40 cellular contexts compared by ENCODE assay signal in genomic region chr17:11274106-11274505, GRCh38. TPM values are rescaled to one million over a fixed set of nuclear protein-coding genes. Genes with fewer than 3 reads are reported as not detected.
"Had no signal": no experiment of that assay in that cellular context is flagged by ENCODE, and none has a peak within 500 bp of the region (broad histone marks: within the 10 kb centered on the region; RNA-seq: fewer than 3 reads in every experiment).

No MANE protein-coding gene starts in this region.

- H3K4me3 Mint-ChIP-seq: activated CD4-positive, alpha-beta memory T cell treated with anti-CD3 and anti-CD28 coated beads, Interleukin-2, amount 10 ng/mL, durations not matched to agents 7 days and 5 days; activated CD4-positive, alpha-beta T cell treated with anti-CD3 and anti-CD28 coated beads for 36 hours; activated CD4-positive, alpha-beta T cell treated with anti-CD3 and anti-CD28 coated beads, Interleukin-2, amount 10 ng/mL, durations not matched to agents 7 days and 5 days; activated CD8-positive, alpha-beta T cell treated with anti-CD3 and anti-CD28 coated beads, Interleukin-2, amount 10 ng/mL, durations not matched to agents 7 days and 5 days; activated naive CD4-positive, alpha-beta T cell treated with anti-CD3 and anti-CD28 coated beads for 36 hours; activated naive CD8-positive, alpha-beta T cell treated with anti-CD3 and anti-CD28 coated beads for 36 hours; activated T-cell treated with anti-CD3 and anti-CD28 coated beads, Interleukin-2, amount 50 U/mL, for 4 hours; activated T-cell treated with anti-CD3 and anti-CD28 coated beads, Interleukin-2, amount 50 U/mL, for 72 hours; activated T-helper 1 cell treated with anti-CD3 and anti-CD28 coated beads, Interleukin-12 subunit alpha, Interleukin-12 subunit beta, Interleukin-2, Interleukin-4 antibody, amounts not matched to agents 30 ng/mL and 10 ng/mL and 1 ng/mL, durations not matched to agents 14 hours and 24 hours and 36 hours; activated T-helper 17 cell treated with anti-CD3 and anti-CD28 coated beads, Interleukin-2, amount 50 U/mL, for 72 hours; T-helper 1 cell treated with Interleukin-12 subunit alpha and Interleukin-12 subunit beta and Interleukin-4 antibody, amounts not matched to agents 30 μg/mL and 1 μg/mL, for 36 hours; T-helper 2 cell treated with Interferon-gamma antibody and Interleukin-4, amounts not matched to agents 5 μg/mL and 100 μg/mL, for 36 hours; WTC11 had no signal

- H3K27ac ChIP-seq: adrenal gland, body of pancreas, brain microvascular endothelial cell, breast epithelium, WERI-Rb-1 had no signal

- DNase-seq: activated CD4-positive, alpha-beta memory T cell treated with anti-CD3 and anti-CD28 coated beads, Interleukin-2, amount 10 ng/mL, durations not matched to agents 7 days and 5 days; activated CD4-positive, alpha-beta T cell treated with anti-CD3 and anti-CD28 coated beads for 1 hour; activated CD4-positive, alpha-beta T cell treated with anti-CD3 and anti-CD28 coated beads for 36 hours; activated CD4-positive, alpha-beta T cell treated with anti-CD3 and anti-CD28 coated beads for 48 hours; activated CD4-positive, alpha-beta T cell treated with anti-CD3 and anti-CD28 coated beads, Interleukin-2, amount 10 ng/mL, durations not matched to agents 7 days and 5 days; activated CD4-positive, alpha-beta T cell treated with anti-CD3 and anti-CD28 coated beads, Interleukin-2, amount 50 U/mL, for 48 hours; activated CD4-positive, CD25-positive, alpha-beta regulatory T cell; activated CD8-positive, alpha-beta memory T cell treated with anti-CD3 and anti-CD28 coated beads for 24 hours; activated CD8-positive, alpha-beta memory T cell treated with anti-CD3 and anti-CD28 coated beads, Interleukin-2, amount 50 U/mL, for 4 hours; activated CD8-positive, alpha-beta T cell treated with anti-CD3 and anti-CD28 coated beads, Interleukin-2, amount 10 ng/mL, durations not matched to agents 7 days and 5 days; activated effector memory CD4-positive, alpha-beta T cell treated with anti-CD3 and anti-CD28 coated beads, Interleukin-2, amount 50 U/mL, for 16 hours; activated gamma-delta T cell treated with Interleukin-2 at 50 U/mL for 16 hours; activated naive CD4-positive, alpha-beta T cell; activated naive CD4-positive, alpha-beta T cell treated with anti-CD3 and anti-CD28 coated beads for 36 hours; activated naive CD4-positive, alpha-beta T cell treated with anti-CD3 and anti-CD28 coated beads, Interleukin-2, amount 50 U/mL, for 16 hours; activated naive CD8-positive, alpha-beta T cell treated with anti-CD3 and anti-CD28 coated beads for 36 hours; activated T-cell treated with anti-CD3 and anti-CD28 coated beads for 4 hours; activated T-cell treated with anti-CD3 and anti-CD28 coated beads, Interleukin-2, amount 50 U/mL, for 1 hour; activated T-cell treated with anti-CD3 and anti-CD28 coated beads, Interleukin-2, amount 50 U/mL, for 4 hours; activated T-cell treated with anti-CD3 and anti-CD28 coated beads, Interleukin-2, amount 50 U/mL, for 72 hours; adrenal gland; amniotic stem cell; aorta; body of pancreas; brain microvascular endothelial cell; central memory CD4-positive, alpha-beta T cell; SW 1271; T-helper 1 cell; T-helper 2 cell; T-helper 9 cell; WERI-Rb-1 had no signal

- H3K27ac Mint-ChIP-seq: activated CD4-positive, alpha-beta memory T cell treated with anti-CD3 and anti-CD28 coated beads, Interleukin-2, amount 10 ng/mL, durations not matched to agents 7 days and 5 days; activated CD4-positive, alpha-beta T cell treated with anti-CD3 and anti-CD28 coated beads for 36 hours; activated CD4-positive, alpha-beta T cell treated with anti-CD3 and anti-CD28 coated beads, Interleukin-2, amount 10 ng/mL, durations not matched to agents 7 days and 5 days; activated CD8-positive, alpha-beta T cell treated with anti-CD3 and anti-CD28 coated beads, Interleukin-2, amount 10 ng/mL, durations not matched to agents 7 days and 5 days; activated naive CD4-positive, alpha-beta T cell treated with anti-CD3 and anti-CD28 coated beads for 36 hours; activated naive CD4-positive, alpha-beta T cell treated with anti-CD3 and anti-CD28 coated beads, Interleukin-2, amount 50 U/mL, for 72 hours; activated naive CD8-positive, alpha-beta T cell treated with anti-CD3 and anti-CD28 coated beads for 36 hours; activated T-cell treated with anti-CD3 and anti-CD28 coated beads, Interleukin-2, amount 50 U/mL, for 72 hours; activated T-helper 1 cell treated with anti-CD3 and anti-CD28 coated beads, Interleukin-12 subunit alpha, Interleukin-12 subunit beta, Interleukin-2, Interleukin-4 antibody, amounts not matched to agents 30 ng/mL and 10 ng/mL and 1 ng/mL, durations not matched to agents 14 hours and 24 hours and 36 hours; activated T-helper 17 cell treated with anti-CD3 and anti-CD28 coated beads, Interleukin-2, amount 50 U/mL, for 72 hours; T-helper 1 cell treated with Interleukin-12 subunit alpha and Interleukin-12 subunit beta and Interleukin-4 antibody, amounts not matched to agents 30 μg/mL and 1 μg/mL, for 36 hours; T-helper 2 cell treated with Interferon-gamma antibody and Interleukin-4, amounts not matched to agents 5 μg/mL and 100 μg/mL, for 36 hours; WTC11 had no signal

- H3K9me3 Mint-ChIP-seq: activated CD4-positive, alpha-beta T cell treated with anti-CD3 and anti-CD28 coated beads, Interleukin-2, amount 10 ng/mL, durations not matched to agents 7 days and 5 days; activated naive CD8-positive, alpha-beta T cell treated with anti-CD3 and anti-CD28 coated beads for 36 hours had no signal

- H3K27me3 Mint-ChIP-seq: activated CD4-positive, alpha-beta memory T cell treated with anti-CD3 and anti-CD28 coated beads, Interleukin-2, amount 10 ng/mL, durations not matched to agents 7 days and 5 days; activated CD4-positive, alpha-beta T cell treated with anti-CD3 and anti-CD28 coated beads for 36 hours; activated CD4-positive, alpha-beta T cell treated with anti-CD3 and anti-CD28 coated beads, Interleukin-2, amount 10 ng/mL, durations not matched to agents 7 days and 5 days; activated naive CD8-positive, alpha-beta T cell treated with anti-CD3 and anti-CD28 coated beads for 36 hours; activated T-helper 17 cell treated with anti-CD3 and anti-CD28 coated beads, Interleukin-2, amount 50 U/mL, for 72 hours had no signal

- H3K9me3 ChIP-seq: adrenal gland, body of pancreas had no signal

- H3K36me3 Mint-ChIP-seq: activated naive CD8-positive, alpha-beta T cell treated with anti-CD3 and anti-CD28 coated beads for 36 hours had no signal

- H3K36me3 ChIP-seq: adrenal gland, brain microvascular endothelial cell, breast epithelium, WERI-Rb-1 had no signal

- H3K27me3 ChIP-seq: adrenal gland, body of pancreas, brain microvascular endothelial cell, breast epithelium had no signal

- H3K4me3 ChIP-seq: adrenal gland, body of pancreas, breast epithelium had no signal

- H3K4me1 ChIP-seq: adrenal gland, body of pancreas, breast epithelium had no signal

- H3K4me1 Mint-ChIP-seq: activated CD4-positive, alpha-beta memory T cell treated with anti-CD3 and anti-CD28 coated beads, Interleukin-2, amount 10 ng/mL, durations not matched to agents 7 days and 5 days; activated CD4-positive, alpha-beta T cell treated with anti-CD3 and anti-CD28 coated beads for 36 hours; activated CD4-positive, alpha-beta T cell treated with anti-CD3 and anti-CD28 coated beads, Interleukin-2, amount 10 ng/mL, durations not matched to agents 7 days and 5 days; activated naive CD8-positive, alpha-beta T cell treated with anti-CD3 and anti-CD28 coated beads for 36 hours; activated T-helper 17 cell treated with anti-CD3 and anti-CD28 coated beads, Interleukin-2, amount 50 U/mL, for 72 hours; WTC11 had no signal

- ATAC-seq: activated CD4-positive, alpha-beta T cell treated with anti-CD3 and anti-CD28 coated beads for 36 hours; activated CD4-positive, CD25-positive, alpha-beta regulatory T cell treated with anti-CD3 and anti-CD28 coated beads, Interleukin-2, amount 50 U/mL, for 24 hours; activated CD8-positive, alpha-beta T cell treated with anti-CD3 and anti-CD28 coated beads, Interleukin-2, amount 10 ng/mL, durations not matched to agents 7 days and 5 days; activated naive CD4-positive, alpha-beta T cell treated with anti-CD3 and anti-CD28 coated beads, Interleukin-2, amount 50 U/mL, for 72 hours; activated T-cell treated with anti-CD3 and anti-CD28 coated beads, Interleukin-2, amount 50 U/mL, for 4 hours; activated T-cell treated with anti-CD3 and anti-CD28 coated beads, Interleukin-2, amount 50 U/mL, for 72 hours; activated T-helper 17 cell treated with anti-CD3 and anti-CD28 coated beads, Interleukin-2, amount 50 U/mL, for 72 hours; body of pancreas; WTC11 had no signal

RNA-seq across cellular contexts. Expression of gene SHISA6, which starts 33.1 kb away (rescaled TPM):
- total RNA-seq: activated CD4-positive, alpha-beta memory T cell treated with anti-CD3 and anti-CD28 coated beads, Interleukin-2, amount 10 ng/mL, durations not matched to agents 7 days and 5 days; activated CD4-positive, alpha-beta T cell treated with anti-CD3 and anti-CD28 coated beads for 36 hours; activated CD4-positive, alpha-beta T cell treated with anti-CD3 and anti-CD28 coated beads, Interleukin-2, amount 10 ng/mL, durations not matched to agents 7 days and 5 days; activated CD8-positive, alpha-beta T cell treated with anti-CD3 and anti-CD28 coated beads, Interleukin-2, amount 10 ng/mL, durations not matched to agents 7 days and 5 days; activated naive CD4-positive, alpha-beta T cell treated with anti-CD3 and anti-CD28 coated beads for 36 hours; activated naive CD4-positive, alpha-beta T cell treated with anti-CD3 and anti-CD28 coated beads, Interleukin-2, amount 50 U/mL, for 72 hours; activated naive CD8-positive, alpha-beta T cell treated with anti-CD3 and anti-CD28 coated beads for 36 hours; activated T-cell treated with anti-CD3 and anti-CD28 coated beads, Interleukin-2, amount 50 U/mL, for 4 hours; activated T-cell treated with anti-CD3 and anti-CD28 coated beads, Interleukin-2, amount 50 U/mL, for 72 hours; activated T-helper 1 cell treated with anti-CD3 and anti-CD28 coated beads, Interleukin-12 subunit alpha, Interleukin-12 subunit beta, Interleukin-2, Interleukin-4 antibody, amounts not matched to agents 30 ng/mL and 10 ng/mL and 1 ng/mL, durations not matched to agents 14 hours and 24 hours and 36 hours; activated T-helper 17 cell treated with anti-CD3 and anti-CD28 coated beads, Interleukin-2, amount 50 U/mL, for 72 hours; astrocyte had no signal
- polyA plus RNA-seq: aorta had no signal
